22 cellular contexts compared by ENCODE assay signal in genomic region chrX:46306103-46306502, GRCh38.
DNase-seq lines count a peak whose midpoint lies in the region; ATAC-seq, FAIRE-seq and TF ChIP-seq lines count a peak whose summit lies in the region.
"Had no signal": no experiment of that assay in that cellular context is flagged by ENCODE, and none has a peak within 500 bp of the region (broad histone marks: within the 10 kb centered on the region; RNA-seq: fewer than 3 reads in every experiment).

No MANE protein-coding gene starts in this region.

- no peak overlapping the region for H3K9ac ChIP-seq in astrocyte (ENCODE audit: low read length)
- H3K9ac ChIP-seq: BLaER1 had no signal

- peaks cover 2% of the 10 kb centered on the region for H3K4me1 Mint-ChIP-seq in astrocyte (ENCODE audit: low read depth, unreplicated experiment)

- no peaks in the 10 kb centered on the region for H3K27me3 ChIP-seq in astrocyte (ENCODE audit: insufficient read depth, low read length)
- H3K27me3 ChIP-seq: BE2C, BLaER1 had no signal

- DNase-seq in LNCaP clone FGC (ENCODE audit: low read depth): peak; percentile 85
- DNase-seq in astrocyte (ENCODE audit: low read depth): no peak
- no peak for DNase-seq in RWPE1 (ENCODE audit: low spot score)
- DNase-seq in activated naive CD4-positive, alpha-beta T cell treated with Interleukin-2 at 50 U/mL for 16 hours: no peak
- DNase-seq: 8988T; ACHN; BE2C; C1 segment of cervical spinal cord; Caco-2; Calu3; CD4-positive, alpha-beta T cell; CD8-positive, alpha-beta T cell; DMS79 treated with DMSO at 0.1 percent for 48 hours; GF-D8 had no signal

- no peak overlapping the region for H3K4me3 Mint-ChIP-seq in astrocyte (ENCODE audit: unreplicated experiment)
- H3K4me3 Mint-ChIP-seq: CD4-positive, alpha-beta T cell; CD8-positive, alpha-beta T cell had no signal

- no peak overlapping the region for H3K4me2 ChIP-seq in astrocyte (ENCODE audit: low read length)
- H3K4me2 ChIP-seq: BLaER1 had no signal

- peak overlapping the region; percentile 62 for H3K27ac ChIP-seq in C4-2B
- H3K27ac ChIP-seq in astrocyte (ENCODE audit: low read depth, low read length): no peak overlapping the region
- no peak overlapping the region for H3K27ac ChIP-seq in RWPE1
- H3K27ac ChIP-seq: BLaER1 had no signal

- H3K36me3 Mint-ChIP-seq in astrocyte (ENCODE audit: low read depth, unreplicated experiment): peaks cover 2% of the 10 kb centered on the region
- H3K36me3 Mint-ChIP-seq: CD8-positive, alpha-beta T cell had no signal

- H3K4me1 ChIP-seq in astrocyte (ENCODE audit: insufficient read depth, low read length): no peaks in the 10 kb centered on the region
- H3K4me1 ChIP-seq: BE2C, BLaER1, Caco-2 had no signal

- H3K27ac Mint-ChIP-seq in astrocyte (ENCODE audit: unreplicated experiment): no peak overlapping the region
- H3K27ac Mint-ChIP-seq: CD4-positive, alpha-beta T cell; CD8-positive, alpha-beta T cell had no signal

- TF ChIP-seq CTCF in C4-2B (conservative IDR thresholded peaks at IDR 0.05): no peak
- TF ChIP-seq CTCF in LNCaP clone FGC (IDR thresholded peaks at IDR 0.05; ENCODE audit: control insufficient read depth, extremely low read depth, insufficient read depth): no peak
- no peak for TF ChIP-seq CTCF in astrocyte (IDR thresholded peaks at IDR 0.05; ENCODE audit: insufficient read depth, low read depth, low read length)
- TF ChIP-seq CTCF in RWPE1 (conservative IDR thresholded peaks at IDR 0.05; ENCODE audit: low read depth): no peak

- peaks cover 12% of the 10 kb centered on the region for H3K9me3 Mint-ChIP-seq in astrocyte (ENCODE audit: unreplicated experiment)

- ATAC-seq in GM21528 (IDR thresholded peaks at IDR 0.05; ENCODE audit: low FRiP score, unreplicated experiment): no peak
- ATAC-seq: CD8-positive, alpha-beta T cell had no signal

- FAIRE-seq in astrocyte (lab: Jason Lieb, UNC): peak; percentile 65
- FAIRE-seq: A204.1, D721Med, G401.6, GM12891, GM19239 had no signal

- no peaks in the 10 kb centered on the region for H3K9me3 ChIP-seq in astrocyte (ENCODE audit: insufficient read depth, low read depth, low read length)
- H3K9me3 ChIP-seq: BE2C, Caco-2 had no signal

- no peak overlapping the region for H3K4me3 ChIP-seq in LNCaP clone FGC (ENCODE audit: low read depth, low read length)
- H3K4me3 ChIP-seq in astrocyte (ENCODE audit: insufficient read depth, low read depth, low read length): no peak overlapping the region
- H3K4me3 ChIP-seq: BLaER1 had no signal

- no peaks in the 10 kb centered on the region for H4K20me1 ChIP-seq in astrocyte (ENCODE audit: insufficient read depth, low read length)
- H4K20me1 ChIP-seq: BLaER1 had no signal

- H3K79me2 ChIP-seq in astrocyte (ENCODE audit: insufficient read depth, low read length): no peaks in the 10 kb centered on the region

- POLR2A ChIA-PET in RWPE1 (lab: Yijun Ruan, JAX; ENCODE audit: low non-redundant PET): no interaction called here

- H2AFZ ChIP-seq in astrocyte (ENCODE audit: low read depth, low read length): no peak overlapping the region

- CTCF ChIA-PET in RWPE1 (lab: Yijun Ruan, JAX): interaction anchor here (0.6 kb wide), 1 partner anchor 16 kb away, joined by 4 read pairs; no protein-coding TSS in a partner anchor

- peaks cover 2% of the 10 kb centered on the region for H3K27me3 Mint-ChIP-seq in astrocyte (ENCODE audit: low read depth, unreplicated experiment)
- H3K27me3 Mint-ChIP-seq: CD4-positive, alpha-beta T cell had no signal

- no peaks in the 10 kb centered on the region for H3K36me3 ChIP-seq in astrocyte (ENCODE audit: insufficient read depth, low read length)
- H3K36me3 ChIP-seq: BE2C, BLaER1 had no signal
